ENCODE assay signal across 8 cellular contexts in genomic region chr17:30550512-30551273, GRCh38.
DNase-seq lines count a peak whose midpoint lies in the region; ATAC-seq and TF ChIP-seq lines count a peak whose summit lies in the region.

No MANE protein-coding gene starts in this region.

- no peaks in the 10 kb centered on the region for H3K36me3 ChIP-seq in PC-3 (ENCODE audit: low read depth, low read length)
- H3K36me3 ChIP-seq in iPS-15b (ENCODE audit: control insufficient read depth, insufficient read depth, low read length): no peaks in the 10 kb centered on the region
- no peaks in the 10 kb centered on the region for H3K36me3 ChIP-seq in CD4-positive, alpha-beta memory T cell (ENCODE audit: insufficient read depth, low read length)

- no peaks in the 10 kb centered on the region for H3K9me3 Mint-ChIP-seq in HFFc6
- H3K9me3 Mint-ChIP-seq in CD4-positive, alpha-beta memory T cell: no peaks in the 10 kb centered on the region

- H3K9me3 ChIP-seq in PC-3 (ENCODE audit: low read length) (no peaks in the 10 kb centered on the region), iPS-15b (ENCODE audit: control insufficient read depth, insufficient read depth, low read length) (no peaks in the 10 kb centered on the region)
- no peaks in the 10 kb centered on the region for H3K9me3 ChIP-seq in CD4-positive, alpha-beta memory T cell (ENCODE audit: control insufficient read depth in 1 of 2, low read length in 2 of 2)

- peak; percentile 81 for ATAC-seq in PC-3

- peaks cover 15% of the 10 kb centered on the region for H3K4me1 ChIP-seq in PC-3 (ENCODE audit: insufficient read depth, low read length)
- H3K4me1 ChIP-seq in iPS-15b (ENCODE audit: control insufficient read depth, insufficient read depth, low read length): no peaks in the 10 kb centered on the region
- H3K4me1 ChIP-seq in CD4-positive, alpha-beta memory T cell (ENCODE audit: insufficient read depth, low read length): no peaks in the 10 kb centered on the region

- BruUV-seq in PC-3 (replicated peaks; lab: Mats Ljungman, UMichigan): no TSS peak

- H3K4me1 Mint-ChIP-seq in HFFc6 (ENCODE audit: low read depth): peaks cover 16% of the 10 kb centered on the region
- peaks cover 0 to 2% (median 0%) of the 10 kb centered on the region in 4 donors for H3K4me1 Mint-ChIP-seq in CD4-positive, alpha-beta memory T cell

- H3K36me3 Mint-ChIP-seq in HFFc6 (ENCODE audit: low read depth): no peaks in the 10 kb centered on the region
- peaks cover 0 to 2% of the 10 kb centered on the region in 2 donors for H3K36me3 Mint-ChIP-seq in CD4-positive, alpha-beta memory T cell

- TF ChIP-seq CTCF in HFFc6 (IDR thresholded peaks at IDR 0.05) (no peak), PC-3 (conservative IDR thresholded peaks at IDR 0.05; ENCODE audit: low read depth, low read length) (no peak)

- no peaks in the 10 kb centered on the region for H3K79me2 ChIP-seq in PC-3 (ENCODE audit: low read length)

- CTCF ChIA-PET in PC-3 (lab: Charles Lee): no interaction called here
- CTCF ChIA-PET in CD4-positive, alpha-beta memory T cell (lab: Charles Lee; ENCODE audit: partially characterized antibody): no interaction called here

- H3K4me3 Mint-ChIP-seq in HFFc6: no peak overlapping the region
- no peak overlapping the region for H3K4me3 Mint-ChIP-seq in CD4-positive, alpha-beta memory T cell

- H3K27me3 Mint-ChIP-seq in HFFc6 (ENCODE audit: insufficient read depth): peaks cover 13% of the 10 kb centered on the region
- no peaks in the 10 kb centered on the region for H3K27me3 Mint-ChIP-seq in CD4-positive, alpha-beta memory T cell

- no peaks in the 10 kb centered on the region for H3K9me2 ChIP-seq in PC-3 (replicated peaks; ENCODE audit: low read length)

- DNase-seq in EL (peak; percentile 67), HFFc6 (peak; percentile 45), PC-3 (peak; percentile 64), SK-N-DZ (ENCODE audit: low spot score) (no peak)
- DNase-seq in effector CD8-positive, alpha-beta T cell (lab: John Stamatoyannopoulos, UW): no peak
- no peak for DNase-seq in CD4-positive, alpha-beta memory T cell
- DNase-seq in activated effector memory CD4-positive, alpha-beta T cell treated with Interleukin-2 at 50 U/mL for 16 hours: no peak

- H3K9ac ChIP-seq in PC-3 (ENCODE audit: low read length) (0 out of 2 replicates have a peak overlapping the region, but pooled peaks have one; percentile 16), iPS-15b (ENCODE audit: low read depth, low read length) (peak overlapping the region; percentile 1)

- H3K4me3 ChIP-seq in PC-3 (ENCODE audit: low read length) (no peak overlapping the region), iPS-15b (ENCODE audit: low read depth, low read length) (no peak overlapping the region)
- H3K4me3 ChIP-seq in CD4-positive, alpha-beta memory T cell (ENCODE audit: low read length in 2 of 2): no peak overlapping the region

- peak overlapping the region; percentile 69 for H3K27ac ChIP-seq in PC-3 (ENCODE audit: low read length)
- no peak overlapping the region for H3K27ac ChIP-seq in CD4-positive, alpha-beta memory T cell (ENCODE audit: low read depth, low read length)

- H3K4me2 ChIP-seq in PC-3 (ENCODE audit: low read length): peak overlapping the region; percentile 58

- no peaks in the 10 kb centered on the region for H4K20me1 ChIP-seq in PC-3 (ENCODE audit: low read length)

- H3K27ac Mint-ChIP-seq in HFFc6: no peak overlapping the region; the same call in 1 of the 2 replicates
- peak overlapping the region in 1 of 7 donors; percentile 22 for H3K27ac Mint-ChIP-seq in CD4-positive, alpha-beta memory T cell

- H3F3A ChIP-seq in PC-3 (ENCODE audit: low read length, unreplicated experiment): no peaks in the 10 kb centered on the region

- intact Hi-C loops in PC-3 (cut with micrococcal nuclease): no loop called here
- intact Hi-C loops in CD4-positive, alpha-beta memory T cell (cut with micrococcal nuclease): no loop called here

- POLR2A ChIA-PET in PC-3 (lab: Charles Lee; ENCODE audit: unreplicated experiment): no interaction called here
- POLR2A ChIA-PET in CD4-positive, alpha-beta memory T cell (lab: Charles Lee; ENCODE audit: partially characterized antibody): no interaction called here

- peak overlapping the region; percentile 43; the same call in 1 of the 2 replicates for H2AFZ ChIP-seq in PC-3 (ENCODE audit: low read length)

- no peaks in the 10 kb centered on the region for H3K27me3 ChIP-seq in PC-3 (ENCODE audit: low read length)
- no peaks in the 10 kb centered on the region for H3K27me3 ChIP-seq in iPS-15b (ENCODE audit: control insufficient read depth, insufficient read depth, low read length)
- H3K27me3 ChIP-seq in CD4-positive, alpha-beta memory T cell (ENCODE audit: insufficient read depth, low read length): no peaks in the 10 kb centered on the region

Comparison
In these comparisons a context has a peak if more than half of its experiments do, and no peak if none do; other contexts are left out.
1. DNase-seq: peak in EL (single experiment), HFFc6 (single experiment) and PC-3 (single experiment); none in SK-N-DZ (single experiment), effector CD8-positive, alpha-beta T cell (single experiment), CD4-positive, alpha-beta memory T cell (0 of 5) and activated effector memory CD4-positive, alpha-beta T cell treated with Interleukin-2 at 50 U/mL for 16 hours (single experiment).